21 cellular contexts compared by ENCODE assay signal in genomic region chr1:245039196-245039595, GRCh38.
"Had no signal": no experiment of that assay in that cellular context is flagged by ENCODE, and none has a peak within 500 bp of the region (broad histone marks: within the 10 kb centered on the region; RNA-seq: fewer than 3 reads in every experiment).

No MANE protein-coding gene starts in this region.

- H3K36me3 Mint-ChIP-seq: activated naive CD4-positive, alpha-beta T cell treated with anti-CD3 and anti-CD28 coated beads, Interleukin-2, amount 50 U/mL, for 24 hours; naive thymus-derived CD8-positive, alpha-beta T cell; stimulated activated memory B cell treated with anti-CD40 and anti-IgM and Interleukin-4, amounts not matched to agents 10 μg/mL and 1 μg/mL and 100 μg/mL, for 72 hours had no signal

- ATAC-seq: body of pancreas; foreskin keratinocyte; naive thymus-derived CD8-positive, alpha-beta T cell; stimulated activated memory B cell treated with anti-CD40 and anti-IgM and Interleukin-4, amounts not matched to agents 10 μg/mL and 1 μg/mL and 100 μg/mL, for 72 hours had no signal

- H3K9me3 Mint-ChIP-seq: activated naive CD4-positive, alpha-beta T cell treated with anti-CD3 and anti-CD28 coated beads, Interleukin-2, amount 50 U/mL, for 24 hours; dendritic cell treated with granulocyte-macrophage colony-stimulating factor and Interleukin-4, amounts not matched to agents 40 ng/mL and 50 ng/mL, for 4 days; naive thymus-derived CD8-positive, alpha-beta T cell; stimulated activated memory B cell treated with anti-CD40 and anti-IgM and Interleukin-4, amounts not matched to agents 10 μg/mL and 1 μg/mL and 100 μg/mL, for 72 hours had no signal

- H3K4me1 Mint-ChIP-seq: activated naive CD4-positive, alpha-beta T cell treated with anti-CD3 and anti-CD28 coated beads, Interleukin-2, amount 50 U/mL, for 24 hours; stimulated activated memory B cell treated with anti-CD40 and anti-IgM and Interleukin-4, amounts not matched to agents 10 μg/mL and 1 μg/mL and 100 μg/mL, for 72 hours had no signal

- DNase-seq: activated CD4-positive, alpha-beta T cell treated with anti-CD3 and anti-CD28 coated beads for 1 hour; activated CD4-positive, alpha-beta T cell treated with anti-CD3 and anti-CD28 coated beads, Interleukin-2, amount 50 U/mL, for 1 hour; activated gamma-delta T cell treated with Interleukin-2 at 50 U/mL for 16 hours; activated T-cell treated with anti-CD3 and anti-CD28 coated beads, Interleukin-2, amount 50 U/mL, for 1 hour; anterior cingulate cortex; body of pancreas; effector CD4-positive, alpha-beta T cell; foreskin keratinocyte; kidney glomerular epithelial cell; left lung; naive thymus-derived CD8-positive, alpha-beta T cell; retina; sigmoid colon; stimulated activated CD4-positive, alpha-beta T cell treated with anti-CD3 and anti-CD28 coated beads, Interleukin-15, amount 100 ng/mL, for 24 hours; stomach; transverse colon had no signal

- H3K27me3 Mint-ChIP-seq: activated naive CD4-positive, alpha-beta T cell treated with anti-CD3 and anti-CD28 coated beads, Interleukin-2, amount 50 U/mL, for 24 hours; dendritic cell treated with granulocyte-macrophage colony-stimulating factor and Interleukin-4, amounts not matched to agents 40 ng/mL and 50 ng/mL, for 4 days; naive thymus-derived CD8-positive, alpha-beta T cell; progenitor cell of endocrine pancreas; stimulated activated memory B cell treated with anti-CD40 and anti-IgM and Interleukin-4, amounts not matched to agents 10 μg/mL and 1 μg/mL and 100 μg/mL, for 72 hours had no signal

- H3K4me3 Mint-ChIP-seq: activated naive CD4-positive, alpha-beta T cell treated with anti-CD3 and anti-CD28 coated beads, Interleukin-2, amount 50 U/mL, for 24 hours; dendritic cell treated with granulocyte-macrophage colony-stimulating factor and Interleukin-4, amounts not matched to agents 40 ng/mL and 50 ng/mL, for 4 days; naive thymus-derived CD8-positive, alpha-beta T cell; neural progenitor cell; stimulated activated memory B cell treated with anti-CD40 and anti-IgM and Interleukin-4, amounts not matched to agents 10 μg/mL and 1 μg/mL and 100 μg/mL, for 72 hours had no signal

- H3K27ac Mint-ChIP-seq: dendritic cell treated with granulocyte-macrophage colony-stimulating factor and Interleukin-4, amounts not matched to agents 40 ng/mL and 50 ng/mL, for 4 days; neural progenitor cell; stimulated activated memory B cell treated with anti-CD40 and anti-IgM and Interleukin-4, amounts not matched to agents 10 μg/mL and 1 μg/mL and 100 μg/mL, for 72 hours had no signal
